ENCODE assay signal across 8 cellular contexts in the genomic region with DNA sequence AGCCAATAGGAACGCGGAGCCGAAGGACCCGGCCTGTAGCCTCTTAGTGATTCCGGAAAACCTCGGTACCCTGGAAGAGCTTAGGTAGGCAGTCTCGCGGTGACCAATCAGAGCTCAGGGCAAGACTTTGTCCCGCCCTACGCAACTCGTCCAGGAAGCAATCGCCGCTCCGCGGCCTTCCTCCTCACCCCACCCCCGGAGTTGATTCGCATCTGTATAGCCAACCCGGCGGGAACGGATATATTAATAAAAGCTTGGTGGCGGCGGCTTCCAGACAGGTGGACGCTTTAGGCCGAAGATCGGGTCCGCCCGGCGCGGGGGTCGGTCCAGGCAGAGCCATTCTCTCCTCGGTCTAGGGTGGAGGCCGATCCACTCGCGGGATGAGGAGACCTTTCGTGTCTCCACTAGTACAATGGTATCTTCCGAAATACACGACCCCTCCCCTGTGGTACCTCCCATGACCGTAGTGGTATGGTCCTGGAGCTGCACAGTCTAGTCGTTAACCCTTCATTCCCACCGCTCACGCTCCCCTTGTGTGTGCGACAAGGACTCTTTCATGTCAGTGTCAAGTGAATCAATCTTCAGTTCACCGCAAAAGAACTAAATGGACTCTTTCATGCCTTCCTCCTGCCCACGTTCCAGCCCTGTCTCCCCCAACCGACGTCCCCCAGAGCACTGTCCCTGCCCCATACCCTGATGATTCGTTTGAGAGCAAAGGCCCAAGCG. TPM values are rescaled to one million over a fixed set of nuclear protein-coding genes. Genes with fewer than 3 reads are reported as not detected.
A peak's percentile ranks its signal among the peaks of the same experiment; 100 is the strongest.
DNase-seq lines count a peak whose midpoint lies in the region; ATAC-seq and TF ChIP-seq lines count a peak whose summit lies in the region.

No MANE protein-coding gene starts in this region.

- H3K4me1 ChIP-seq in iPS DF 6.9 (ENCODE audit: control insufficient read depth, insufficient read depth, low read length) (no peaks in the 10 kb centered on the region), sigmoid colon (peaks cover 0 to 6% (median 2%) of the 10 kb centered on the region in 4 donors)

- WGBS in iPS DF 6.9 (ENCODE audit: insufficient coverage, insufficient read length) = no CpG with 5 or more reads among the region's 48 CpGs
- 0 to 1% methylated on average over 48 of the region's 48 CpGs for WGBS in sigmoid colon, 2 donors

- H3K27me3 ChIP-seq in brain microvascular endothelial cell (replicated peaks) (no peaks in the 10 kb centered on the region), iPS DF 6.9 (ENCODE audit: control insufficient read depth, insufficient read depth, low read length) (no peaks in the 10 kb centered on the region), sigmoid colon (no peaks in the 10 kb centered on the region)

- TF ChIP-seq CTCF in brain microvascular endothelial cell (IDR thresholded peaks at IDR 0.05; ENCODE audit: low read depth, low read length, missing control alignments) (no peak), sigmoid colon (IDR thresholded peaks at IDR 0.05) (no peak)

- H3K36me3 ChIP-seq in brain microvascular endothelial cell (replicated peaks) (no peaks in the 10 kb centered on the region), iPS DF 6.9 (ENCODE audit: control insufficient read depth, insufficient read depth, low read length) (no peaks in the 10 kb centered on the region), sigmoid colon (no peaks in the 10 kb centered on the region)

- ATAC-seq in GM18520 (IDR thresholded peaks at IDR 0.05; ENCODE audit: unreplicated experiment) = peak; percentile 98
- peak; percentile 98 for ATAC-seq in HG03060 (IDR thresholded peaks at IDR 0.05; ENCODE audit: low read depth, unreplicated experiment)

- H3K4me3 ChIP-seq in brain microvascular endothelial cell (ENCODE audit: low read depth, low read length) = peak overlapping the region; percentile 66
- H3K4me3 ChIP-seq in iPS DF 6.9 (ENCODE audit: low read length) = peak overlapping the region; percentile 65; the same call in 1 of the 2 replicates
- peak overlapping the region; percentile 37 to 61 (median 56) for H3K4me3 ChIP-seq in sigmoid colon

- peak; percentile 57 to 66 for TF ChIP-seq POLR2A in sigmoid colon (IDR thresholded peaks at IDR 0.05)

- H3K27ac ChIP-seq in brain microvascular endothelial cell (peak overlapping the region; percentile 67), iPS DF 6.9 (ENCODE audit: low read length) (no peak overlapping the region), sigmoid colon (peak overlapping the region; percentile 83 to 93 (median 86))

- DNase-seq in 8988T (peak; percentile 67), NCI-H2107 treated with DMSO at 0.1 percent for 48 hours (lab: John Stamatoyannopoulos, UW; ENCODE audit: unreplicated experiment) (peak; percentile 96), UCSD-AML1 (lab: John Stamatoyannopoulos, UW; ENCODE audit: unreplicated experiment) (peak; percentile 89), brain microvascular endothelial cell (peak; percentile 94), iPS DF 6.9 (ENCODE audit: low read depth, low spot score) (peak; percentile 80), sigmoid colon (peak; percentile 97)

- no peaks in the 10 kb centered on the region for H3K9me3 ChIP-seq in iPS DF 6.9 (ENCODE audit: control insufficient read depth, insufficient read depth, low read length)
- H3K9me3 ChIP-seq in sigmoid colon = no peaks in the 10 kb centered on the region

- in situ Hi-C loops in brain microvascular endothelial cell (cut with HindIII; ENCODE audit: low pct_ligation_motif_present, low sequenced_read_pairs) = no loop called here

- no peak for TF ChIP-seq EP300 in sigmoid colon (IDR thresholded peaks at IDR 0.05)

- intact Hi-C loops in sigmoid colon (cut with DNase I) = loop anchor here (1.0 kb wide), 2 partner anchors 41 to 64 kb away; a partner anchor contains a TSS

RNA-seq across cellular contexts. Expression of a gene that starts 24.2 kb away (rescaled TPM):
- not detected for total RNA-seq in sigmoid colon
- polyA plus RNA-seq in sigmoid colon = 10 to 100 TPM in 2 of 3 donors, 1 to 10 TPM in 1; 7.5 to 22.7 (median 10.8) TPM

RNA-seq across cellular contexts. Expression of a gene that starts 40.8 kb away (rescaled TPM):
- total RNA-seq in sigmoid colon = 1 to 10 TPM; 3.0 to 4.6 (median 3.7) TPM
- 1 to 10 TPM; 1.8 to 8.5 (median 2.8) TPM for polyA plus RNA-seq in sigmoid colon

RNA-seq across cellular contexts. Expression of a gene that starts 49.0 kb away (rescaled TPM):
- total RNA-seq in sigmoid colon = not detected
- not detected for polyA plus RNA-seq in sigmoid colon

RNA-seq across cellular contexts. Expression of a gene that starts 53.8 kb away (rescaled TPM):
- 1 to 10 TPM; 3.0 to 6.1 (median 4.7) TPM for total RNA-seq in sigmoid colon
- 10 to 100 TPM in 1 of 3 donors, 1 to 10 TPM in 2; 3.0 to 23.5 (median 3.7) TPM for polyA plus RNA-seq in sigmoid colon
